In the genomic region with DNA sequence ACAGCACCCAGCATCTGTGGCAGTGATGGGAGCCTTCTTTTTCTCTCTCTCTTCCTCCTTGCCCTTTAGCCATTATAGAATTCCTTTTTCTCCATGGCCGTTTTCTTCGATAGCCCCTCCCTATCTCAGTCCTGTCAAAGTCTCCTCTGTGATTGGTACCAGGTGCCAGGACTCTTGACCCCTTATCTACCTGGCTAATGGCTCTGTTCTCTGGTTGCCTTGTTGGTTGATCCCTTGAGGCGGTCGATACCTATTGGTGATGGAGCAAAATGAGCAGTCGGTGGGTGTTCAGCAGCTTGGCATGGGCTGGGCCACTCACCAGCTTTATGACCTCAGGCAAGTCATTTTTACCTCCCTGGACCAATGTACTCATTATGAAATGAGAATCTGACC, we compare ENCODE assay signal across 11 cellular contexts. TPM values are rescaled to one million over a fixed set of nuclear protein-coding genes. Genes with fewer than 3 reads are reported as not detected.
A peak's percentile ranks its signal among the peaks of the same experiment; 100 is the strongest.
DNase-seq lines count a peak whose midpoint lies in the region; ATAC-seq, FAIRE-seq and TF ChIP-seq lines count a peak whose summit lies in the region.
"Had no signal": no experiment of that assay in that cellular context is flagged by ENCODE, and none has a peak within 500 bp of the region (broad histone marks: within the 10 kb centered on the region; RNA-seq: fewer than 3 reads in every experiment).

No MANE protein-coding gene starts in this region.

- intact Hi-C loops in CD14-positive monocyte (cut with micrococcal nuclease): loop anchor here in 1 of 2 donors (10.0 kb wide), 1 partner anchor 54 kb away; no protein-coding TSS in a partner anchor
- intact Hi-C loops in K562 (cut with micrococcal nuclease): no loop called here
- intact Hi-C loops in pancreas (cut with DNase I): no loop called here

- FAIRE-seq in K562 (lab: Jason Lieb, UNC) (no peak), pancreas (lab: Jason Lieb, UNC) (no peak)

- peaks cover 51 to 62% (median 62%) of the 10 kb centered on the region in 3 donors for H3K27me3 Mint-ChIP-seq in CD14-positive monocyte (ENCODE audit: low read depth in 3 of 3)

- H3K79me2 ChIP-seq in K562 (ENCODE audit: control insufficient read depth, insufficient read depth, low read length): peaks cover 48% of the 10 kb centered on the region

- H3K9ac ChIP-seq in K562 (ENCODE audit: insufficient read depth in 1 of 2, low read depth in 2 of 2, low read length in 2 of 2) (no peak overlapping the region), muscle layer of colon (ENCODE audit: low read length) (no peak overlapping the region)

- peaks cover 22 to 24% of the 10 kb centered on the region in 2 experiments for H3K27me3 ChIP-seq in K562 (ENCODE audit: control insufficient read depth in 2 of 2, insufficient read depth in 2 of 2, low read length in 2 of 2)
- peaks cover 22 to 24% of the 10 kb centered on the region in 2 donors for H3K27me3 ChIP-seq in muscle layer of colon (ENCODE audit: control insufficient read depth in 1 of 2, insufficient read depth in 2 of 2, low read length in 2 of 2)
- no peaks in the 10 kb centered on the region for H3K27me3 ChIP-seq in pancreas

- H3K9me3 ChIP-seq in K562 (replicated peaks; ENCODE audit: control insufficient read depth, insufficient read depth, low read depth, low read length): no peaks in the 10 kb centered on the region
- peaks cover 4% of the 10 kb centered on the region for H3K9me3 ChIP-seq in muscle layer of colon (ENCODE audit: low read length)
- no peaks in the 10 kb centered on the region for H3K9me3 ChIP-seq in pancreas
- H3K9me3 ChIP-seq: upper lobe of left lung had no signal

- H3K4me3 ChIP-seq in K562 (no peak overlapping the region), muscle layer of colon (ENCODE audit: low read depth in 1 of 2, low read length in 2 of 2) (peak overlapping the region; percentile 10 to 78), pancreas (peak overlapping the region in 2 of 4 donors; percentile 73 to 78)

- H3K27ac ChIP-seq in K562 (ENCODE audit: extremely low read depth, low read depth, low read length) (no peak overlapping the region), muscle layer of colon (ENCODE audit: low read depth, low read length) (no peak overlapping the region), pancreas (no peak overlapping the region)

- peak overlapping the region; percentile 95 to 97 for H3K4me3 Mint-ChIP-seq in CD14-positive monocyte

- TF ChIP-seq CTCF in CD14-positive monocyte (IDR thresholded peaks at IDR 0.05) (no peak), K562 (IDR thresholded peaks at IDR 0.05 in 2 of 3, conservative IDR thresholded peaks at IDR 0.05 in 1 of 3; ENCODE audit: insufficient read depth in 2 of 3, low read depth in 1 of 3, low read length in 3 of 3) (no peak), pancreas (IDR thresholded peaks at IDR 0.05) (no peak)

- peaks cover 57% of the 10 kb centered on the region for H3K4me1 Mint-ChIP-seq in CD14-positive monocyte

- TF ChIP-seq EP300 in K562 (IDR thresholded peaks at IDR 0.05; ENCODE audit: low read length): no peak

- DNase-seq in CD14-positive monocyte (ENCODE audit: low spot score) (no peak), HT-29 (ENCODE audit: low spot score) (peak; percentile 10), K562 (ENCODE audit: extremely low read depth in 1 of 4, low spot score in 3 of 4) (no peak), NCI-H1048 (lab: John Stamatoyannopoulos, UW) (no peak), anterior cingulate cortex (lab: John Stamatoyannopoulos, UW) (no peak), pancreas (no peak)
- DNase-seq: aorta, NCI-H2227 treated with DMSO at 0.1 percent for 48 hours, upper lobe of left lung had no signal

- peaks cover 54% of the 10 kb centered on the region for H4K20me1 ChIP-seq in K562 (replicated peaks; ENCODE audit: control insufficient read depth, insufficient read depth, low read length)

- H3K4me2 ChIP-seq in K562 (ENCODE audit: insufficient read depth, low read length): peak overlapping the region; percentile 88

- peaks cover 33 to 35% of the 10 kb centered on the region in 2 experiments for H3K4me1 ChIP-seq in K562 (replicated peaks in 1 of 2; ENCODE audit: control insufficient read depth in 2 of 2, insufficient read depth in 2 of 2, low read length in 2 of 2)
- peaks cover 35% of the 10 kb centered on the region for H3K4me1 ChIP-seq in muscle layer of colon (ENCODE audit: insufficient read depth, low read length)
- H3K4me1 ChIP-seq in pancreas: peaks cover 0 to 18% (median 15%) of the 10 kb centered on the region in 3 donors

- peaks cover 11% of the 10 kb centered on the region for H3K9me1 ChIP-seq in K562 (ENCODE audit: control insufficient read depth, insufficient read depth, low read length)

- CTCF ChIA-PET in K562 (lab: Yijun Ruan, JAX; ENCODE audit: low intra/inter-chr PET ratio): no interaction called here

- no peak overlapping the region for H2AFZ ChIP-seq in K562 (ENCODE audit: low read depth, low read length)

- H3K27ac Mint-ChIP-seq in CD14-positive monocyte: peak overlapping the region in 3 of 7 donors; percentile 33 to 77 (median 65)

- H3K36me3 ChIP-seq in K562 (ENCODE audit: control insufficient read depth, insufficient read depth, low read length) (peaks cover 8% of the 10 kb centered on the region; the same call in 2 of the 3 replicates), muscle layer of colon (ENCODE audit: insufficient read depth, low read length) (peaks cover 8% of the 10 kb centered on the region), pancreas (peaks cover 0 to 8% (median 0%) of the 10 kb centered on the region in 3 donors)

- 80% methylated on average over 5 of the region's 5 CpGs for WGBS in K562 (ENCODE audit: insufficient coverage, low coverage, missing lambda C conversion rate)
- WGBS in pancreas, 2 donors: 64 to 65% methylated on average over 5 of the region's 5 CpGs

- peaks cover 17 to 40% of the 10 kb centered on the region in 2 donors for H3K36me3 Mint-ChIP-seq in CD14-positive monocyte

- no peak for TF ChIP-seq RAD21 in K562 (CRISPR knock-in tag; conservative IDR thresholded peaks at IDR 0.05 in 1 of 2, IDR thresholded peaks at IDR 0.05 in 1 of 2)

- ATAC-seq in K562 (no peak), HG03457 (IDR thresholded peaks at IDR 0.05; ENCODE audit: unreplicated experiment) (no peak), pancreas (no peak)

- in situ Hi-C loops in K562 (cut with MboI): no loop called here

- BruUV-seq in K562 (replicated peaks; lab: Mats Ljungman, UMichigan): no TSS peak

- TF ChIP-seq POLR2A in K562 (conservative IDR thresholded peaks at IDR 0.05): no peak

- H3K9me3 Mint-ChIP-seq in CD14-positive monocyte: peaks cover 0 to 25% (median 10%) of the 10 kb centered on the region in 7 donors

- POLR2A ChIA-PET in K562 (lab: Yijun Ruan, JAX): interaction anchor here (1.1 to 5.3 kb wide), 4 partner anchors 8 to 121 kb away, joined by 3 to 90 read pairs (median 4); no protein-coding TSS in a partner anchor

TF ChIP-seq in K562, 482 proteins besides CTCF, POLR2A, EP300 and RAD21 (continues in another document):
- TF ChIP-seq KDM5B (IDR thresholded peaks at IDR 0.05; ENCODE audit: insufficient replicate concordance, low read depth, low read length) (peak; percentile 23), KDM2B (CRISPR knock-in tag; IDR thresholded peaks at IDR 0.05) (no peak)
- TF ChIP-seq, protein P1, sequence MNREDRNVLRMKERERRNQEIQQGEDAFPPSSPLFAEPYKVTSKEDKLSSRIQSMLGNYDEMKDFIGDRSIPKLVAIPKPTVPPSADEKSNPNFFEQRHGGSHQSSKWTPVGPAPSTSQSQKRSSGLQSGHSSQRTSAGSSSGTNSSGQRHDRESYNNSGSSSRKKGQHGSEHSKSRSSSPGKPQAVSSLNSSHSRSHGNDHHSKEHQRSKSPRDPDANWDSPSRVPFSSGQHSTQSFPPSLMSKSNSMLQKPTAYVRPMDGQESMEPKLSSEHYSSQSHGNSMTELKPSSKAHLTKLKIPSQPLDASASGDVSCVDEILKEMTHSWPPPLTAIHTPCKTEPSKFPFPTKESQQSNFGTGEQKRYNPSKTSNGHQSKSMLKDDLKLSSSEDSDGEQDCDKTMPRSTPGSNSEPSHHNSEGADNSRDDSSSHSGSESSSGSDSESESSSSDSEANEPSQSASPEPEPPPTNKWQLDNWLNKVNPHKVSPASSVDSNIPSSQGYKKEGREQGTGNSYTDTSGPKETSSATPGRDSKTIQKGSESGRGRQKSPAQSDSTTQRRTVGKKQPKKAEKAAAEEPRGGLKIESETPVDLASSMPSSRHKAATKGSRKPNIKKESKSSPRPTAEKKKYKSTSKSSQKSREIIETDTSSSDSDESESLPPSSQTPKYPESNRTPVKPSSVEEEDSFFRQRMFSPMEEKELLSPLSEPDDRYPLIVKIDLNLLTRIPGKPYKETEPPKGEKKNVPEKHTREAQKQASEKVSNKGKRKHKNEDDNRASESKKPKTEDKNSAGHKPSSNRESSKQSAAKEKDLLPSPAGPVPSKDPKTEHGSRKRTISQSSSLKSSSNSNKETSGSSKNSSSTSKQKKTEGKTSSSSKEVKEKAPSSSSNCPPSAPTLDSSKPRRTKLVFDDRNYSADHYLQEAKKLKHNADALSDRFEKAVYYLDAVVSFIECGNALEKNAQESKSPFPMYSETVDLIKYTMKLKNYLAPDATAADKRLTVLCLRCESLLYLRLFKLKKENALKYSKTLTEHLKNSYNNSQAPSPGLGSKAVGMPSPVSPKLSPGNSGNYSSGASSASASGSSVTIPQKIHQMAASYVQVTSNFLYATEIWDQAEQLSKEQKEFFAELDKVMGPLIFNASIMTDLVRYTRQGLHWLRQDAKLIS (CRISPR knock-in tag; IDR thresholded peaks at IDR 0.05): 0 out of 2 replicates have a peak, but pooled peaks have one; percentile 30

RNA-seq across cellular contexts. Expression of a gene that starts 2.0 kb away (rescaled TPM):
- polyA plus RNA-seq in CD14-positive monocyte (10 to 100 TPM; 10.4 to 13.3 TPM), K562 (2011; rRNA removed) (12.0 and 13.2 TPM in 2 replicates), K562 (2014; fragmentation: Illumina TruSeq; extraction: Trizol) (27.6 and 32.0 TPM in 2 replicates), K562 (2014; fragmentation: Nextera tagmentation; extraction: Ambion mirVana) (1 to 10 TPM; 6.1 to 6.8 TPM), K562 (2014; rRNA removed) (26.2 and 28.2 TPM in 2 replicates), pancreas (10 to 100 TPM; 22.8 to 25.6 TPM)
- total RNA-seq in HT-29 (2014; rRNA removed; shearing (Covaris generic)): 104 and 105 TPM in 2 replicates
- 31.4 and 31.5 TPM in 2 replicates for total RNA-seq in K562 (2011; cell fraction: chromatin; rRNA removed; ENCODE audit: low replicate concordance)
- total RNA-seq in K562 (2011; cell fraction: nucleolus; rRNA removed): 21.5 and 24.3 TPM in 2 replicates
- 32.1 and 39.3 TPM in 2 replicates for total RNA-seq in K562 (2011; cell fraction: nucleoplasm; rRNA removed)
- total RNA-seq in K562 (2014; rRNA removed) (17.2 and 19.8 TPM in 2 replicates), K562 (2014; rRNA removed; fragmentation: Illumina TruSeq; extraction: Trizol) (25.9 and 32.7 TPM in 2 replicates), K562 (2015; rRNA removed; fragmentation: Illumina TruSeq; extraction: Trizol) (2.9 and 3.5 TPM in 2 replicates), K562 (2021) (21.8 and 27.6 TPM in 2 replicates), pancreas (10 to 100 TPM in 5 of 6 donors, 1 to 10 TPM in 1; 8.3 to 28.8 (median 17.3) TPM)
- 5.6 and 9.8 TPM in 2 replicates for polyA plus RNA-seq in K562 (2011; cell fraction: cytosol; rRNA removed)
- polyA plus RNA-seq in K562 (2011; cell fraction: nucleus; rRNA removed): 15.2 and 16.0 TPM in 2 replicates
- polyA plus RNA-seq in K562 (2012): 10.8 and 39.2 TPM in 2 replicates
- polyA minus RNA-seq in K562 (2011; rRNA and poly(A)+ RNA removed): 12.2 and 14.3 TPM in 2 replicates
- polyA minus RNA-seq in K562 (2011; cell fraction: cytosol; rRNA and poly(A)+ RNA removed): 4.9 and 7.1 TPM in 2 replicates
- 14.4 and 22.3 TPM in 2 replicates for polyA minus RNA-seq in K562 (2011; cell fraction: nucleus; rRNA and poly(A)+ RNA removed)
